Comparison of ENCODE assay signal across 1 cellular context in the genomic region with DNA sequence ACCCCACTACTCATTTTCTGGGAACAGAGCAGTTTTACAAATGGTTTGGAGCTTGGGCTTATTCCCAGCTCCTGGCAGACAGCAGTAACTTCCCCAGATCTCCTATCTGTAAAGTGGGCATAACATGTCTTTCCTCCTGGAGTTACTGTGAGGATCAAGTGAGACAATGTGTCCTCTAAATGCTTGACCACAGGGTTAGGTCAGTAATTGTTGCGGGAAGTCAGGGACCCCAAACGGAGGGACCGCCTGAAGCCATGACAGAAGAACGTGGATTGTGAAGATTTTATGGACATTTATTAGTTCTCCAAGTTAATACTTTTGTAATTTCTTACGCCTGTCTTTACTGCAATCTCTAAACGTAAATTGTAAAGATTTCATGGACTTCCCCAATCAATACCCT.
A peak's percentile ranks its signal among the peaks of the same experiment; 100 is the strongest.
TF ChIP-seq lines count a peak whose summit lies in the region.

No MANE protein-coding gene starts in this region.

TF ChIP-seq in HepG2, 621 proteins besides CTCF, POLR2A, EP300 and RAD21 (continued from another document):
- TF ChIP-seq, protein P1, sequence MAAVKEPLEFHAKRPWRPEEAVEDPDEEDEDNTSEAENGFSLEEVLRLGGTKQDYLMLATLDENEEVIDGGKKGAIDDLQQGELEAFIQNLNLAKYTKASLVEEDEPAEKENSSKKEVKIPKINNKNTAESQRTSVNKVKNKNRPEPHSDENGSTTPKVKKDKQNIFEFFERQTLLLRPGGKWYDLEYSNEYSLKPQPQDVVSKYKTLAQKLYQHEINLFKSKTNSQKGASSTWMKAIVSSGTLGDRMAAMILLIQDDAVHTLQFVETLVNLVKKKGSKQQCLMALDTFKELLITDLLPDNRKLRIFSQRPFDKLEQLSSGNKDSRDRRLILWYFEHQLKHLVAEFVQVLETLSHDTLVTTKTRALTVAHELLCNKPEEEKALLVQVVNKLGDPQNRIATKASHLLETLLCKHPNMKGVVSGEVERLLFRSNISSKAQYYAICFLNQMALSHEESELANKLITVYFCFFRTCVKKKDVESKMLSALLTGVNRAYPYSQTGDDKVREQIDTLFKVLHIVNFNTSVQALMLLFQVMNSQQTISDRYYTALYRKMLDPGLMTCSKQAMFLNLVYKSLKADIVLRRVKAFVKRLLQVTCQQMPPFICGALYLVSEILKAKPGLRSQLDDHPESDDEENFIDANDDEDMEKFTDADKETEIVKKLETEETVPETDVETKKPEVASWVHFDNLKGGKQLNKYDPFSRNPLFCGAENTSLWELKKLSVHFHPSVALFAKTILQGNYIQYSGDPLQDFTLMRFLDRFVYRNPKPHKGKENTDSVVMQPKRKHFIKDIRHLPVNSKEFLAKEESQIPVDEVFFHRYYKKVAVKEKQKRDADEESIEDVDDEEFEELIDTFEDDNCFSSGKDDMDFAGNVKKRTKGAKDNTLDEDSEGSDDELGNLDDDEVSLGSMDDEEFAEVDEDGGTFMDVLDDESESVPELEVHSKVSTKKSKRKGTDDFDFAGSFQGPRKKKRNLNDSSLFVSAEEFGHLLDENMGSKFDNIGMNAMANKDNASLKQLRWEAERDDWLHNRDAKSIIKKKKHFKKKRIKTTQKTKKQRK (IDR thresholded peaks at IDR 0.05; ENCODE audit: low read length): no peak
- no peak for TF ChIP-seq HOXA9 (CRISPR knock-in tag; IDR thresholded peaks at IDR 0.05; ENCODE audit: borderline replicate concordance)
- 0 out of 2 replicates have a peak, but pooled peaks have one; percentile 60 for TF ChIP-seq PAF1 (CRISPR knock-in tag; IDR thresholded peaks at IDR 0.05)
- TF ChIP-seq POLR2G (IDR thresholded peaks at IDR 0.05; ENCODE audit: low read depth, low read length): peak; percentile 50; the same call in 1 of the 2 replicates
- TF ChIP-seq, protein P2, sequence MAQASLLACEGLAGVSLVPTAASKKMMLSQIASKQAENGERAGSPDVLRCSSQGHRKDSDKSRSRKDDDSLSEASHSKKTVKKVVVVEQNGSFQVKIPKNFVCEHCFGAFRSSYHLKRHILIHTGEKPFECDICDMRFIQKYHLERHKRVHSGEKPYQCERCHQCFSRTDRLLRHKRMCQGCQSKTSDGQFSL (CRISPR knock-in tag; IDR thresholded peaks at IDR 0.05): no peak
- TF ChIP-seq POGZ (CRISPR knock-in tag; IDR thresholded peaks at IDR 0.05): no peak
- no peak for TF ChIP-seq NONO (IDR thresholded peaks at IDR 0.05)
- no peak for TF ChIP-seq NONO (CRISPR knock-in tag; conservative IDR thresholded peaks at IDR 0.05)
- TF ChIP-seq ZMYM3 (CRISPR knock-in tag; IDR thresholded peaks at IDR 0.05): no peak
- no peak for TF ChIP-seq HMGA1 (CRISPR knock-in tag; conservative IDR thresholded peaks at IDR 0.05)
- TF ChIP-seq, protein P3, sequence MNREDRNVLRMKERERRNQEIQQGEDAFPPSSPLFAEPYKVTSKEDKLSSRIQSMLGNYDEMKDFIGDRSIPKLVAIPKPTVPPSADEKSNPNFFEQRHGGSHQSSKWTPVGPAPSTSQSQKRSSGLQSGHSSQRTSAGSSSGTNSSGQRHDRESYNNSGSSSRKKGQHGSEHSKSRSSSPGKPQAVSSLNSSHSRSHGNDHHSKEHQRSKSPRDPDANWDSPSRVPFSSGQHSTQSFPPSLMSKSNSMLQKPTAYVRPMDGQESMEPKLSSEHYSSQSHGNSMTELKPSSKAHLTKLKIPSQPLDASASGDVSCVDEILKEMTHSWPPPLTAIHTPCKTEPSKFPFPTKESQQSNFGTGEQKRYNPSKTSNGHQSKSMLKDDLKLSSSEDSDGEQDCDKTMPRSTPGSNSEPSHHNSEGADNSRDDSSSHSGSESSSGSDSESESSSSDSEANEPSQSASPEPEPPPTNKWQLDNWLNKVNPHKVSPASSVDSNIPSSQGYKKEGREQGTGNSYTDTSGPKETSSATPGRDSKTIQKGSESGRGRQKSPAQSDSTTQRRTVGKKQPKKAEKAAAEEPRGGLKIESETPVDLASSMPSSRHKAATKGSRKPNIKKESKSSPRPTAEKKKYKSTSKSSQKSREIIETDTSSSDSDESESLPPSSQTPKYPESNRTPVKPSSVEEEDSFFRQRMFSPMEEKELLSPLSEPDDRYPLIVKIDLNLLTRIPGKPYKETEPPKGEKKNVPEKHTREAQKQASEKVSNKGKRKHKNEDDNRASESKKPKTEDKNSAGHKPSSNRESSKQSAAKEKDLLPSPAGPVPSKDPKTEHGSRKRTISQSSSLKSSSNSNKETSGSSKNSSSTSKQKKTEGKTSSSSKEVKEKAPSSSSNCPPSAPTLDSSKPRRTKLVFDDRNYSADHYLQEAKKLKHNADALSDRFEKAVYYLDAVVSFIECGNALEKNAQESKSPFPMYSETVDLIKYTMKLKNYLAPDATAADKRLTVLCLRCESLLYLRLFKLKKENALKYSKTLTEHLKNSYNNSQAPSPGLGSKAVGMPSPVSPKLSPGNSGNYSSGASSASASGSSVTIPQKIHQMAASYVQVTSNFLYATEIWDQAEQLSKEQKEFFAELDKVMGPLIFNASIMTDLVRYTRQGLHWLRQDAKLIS (CRISPR knock-in tag; IDR thresholded peaks at IDR 0.05): no peak
- TF ChIP-seq ARNTL (CRISPR knock-in tag; IDR thresholded peaks at IDR 0.05): no peak
TF ChIP-seq in HepG2: peak in this region for 3.
